27 cellular contexts compared by ENCODE assay signal in the genomic region with DNA sequence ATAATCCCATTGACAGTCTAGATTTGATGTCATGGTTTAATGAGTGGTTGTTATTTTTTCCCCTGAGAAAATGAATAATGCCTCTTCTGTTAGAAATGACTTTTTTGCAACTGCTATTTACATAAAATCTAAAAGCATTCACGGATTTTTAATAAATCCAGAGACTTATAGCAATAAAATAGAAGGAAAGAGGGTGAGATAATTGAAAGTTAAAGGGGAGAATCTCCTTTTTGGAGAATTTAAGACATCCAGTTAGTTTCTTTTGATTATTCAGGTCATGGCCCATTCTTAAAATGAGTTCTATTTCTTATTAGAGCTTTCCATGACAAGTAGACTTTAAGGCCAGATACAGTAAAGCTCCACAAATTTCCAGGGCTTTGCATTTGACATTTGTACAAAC.
"Had no signal": no experiment of that assay in that cellular context is flagged by ENCODE, and none has a peak within 500 bp of the region (broad histone marks: within the 10 kb centered on the region; RNA-seq: fewer than 3 reads in every experiment).

No MANE protein-coding gene starts in this region.

- DNase-seq: activated CD4-positive, alpha-beta T cell treated with anti-CD3 and anti-CD28 coated beads for 48 hours; activated CD4-positive, alpha-beta T cell treated with anti-CD3 and anti-CD28 coated beads, Interleukin-2, amount 50 U/mL, for 4 hours; activated CD4-positive, CD25-positive, alpha-beta regulatory T cell treated with anti-CD3 and anti-CD28 coated beads, Interleukin-2, amount 50 U/mL, for 72 hours; activated CD8-positive, alpha-beta memory T cell treated with anti-CD3 and anti-CD28 coated beads, Interleukin-2, amount 50 U/mL, for 48 hours; activated CD8-positive, alpha-beta T cell treated with anti-CD3 and anti-CD28 coated beads, Interleukin-2, amount 10 ng/mL, durations not matched to agents 7 days and 5 days; activated naive CD4-positive, alpha-beta T cell treated with anti-CD3 and anti-CD28 coated beads, Interleukin-2, amount 50 U/mL, for 16 hours; activated naive CD8-positive, alpha-beta T cell treated with anti-CD3 and anti-CD28 coated beads, Interleukin-2, amount 10 ng/mL, durations not matched to agents 7 days and 5 days; activated T-cell treated with anti-CD3 and anti-CD28 coated beads, Interleukin-2, amount 50 U/mL, for 1 hour; adrenal gland; aorta; central memory CD4-positive, alpha-beta T cell; KG1; NCI-H1048; NCI-H1417; NCI-H1694; NCI-H2029; NCI-H2107; NCI-H2171 treated with DMSO at 0.1 percent for 48 hours; NCI-H226; NCI-H526; NCI-H82; PC-3; SHP77; T-helper 17 cell; T-helper 9 cell had no signal

- H3K27ac ChIP-seq: adrenal gland, breast epithelium had no signal

- ATAC-seq: activated CD8-positive, alpha-beta T cell treated with anti-CD3 and anti-CD28 coated beads, Interleukin-2, amount 10 ng/mL, durations not matched to agents 7 days and 5 days; PC-3; T-helper 17 cell; WTC11 had no signal
